Comparison of ENCODE assay signal across 13 cellular contexts in the genomic region with DNA sequence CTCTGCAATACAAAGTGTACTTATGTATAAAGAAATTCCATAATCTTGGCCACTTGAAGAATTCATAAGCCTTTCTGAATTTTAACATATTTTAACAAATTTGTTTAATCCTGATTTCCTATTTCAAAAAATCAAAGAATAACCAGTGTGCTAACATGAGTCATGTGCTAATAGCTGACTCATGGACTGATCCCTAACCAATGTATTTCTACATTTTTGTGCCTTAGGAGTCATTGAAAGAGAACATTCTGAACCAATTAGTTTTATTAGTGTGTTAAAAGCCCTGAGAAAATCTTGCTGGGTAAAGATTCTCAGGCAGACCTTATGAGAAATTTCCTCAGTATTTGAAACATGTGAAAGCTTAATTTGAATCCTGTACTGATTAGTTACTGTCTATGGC.
DNase-seq lines count a peak whose midpoint lies in the region; ATAC-seq and TF ChIP-seq lines count a peak whose summit lies in the region.
"Had no signal": no experiment of that assay in that cellular context is flagged by ENCODE, and none has a peak within 500 bp of the region (broad histone marks: within the 10 kb centered on the region; RNA-seq: fewer than 3 reads in every experiment).

No MANE protein-coding gene starts in this region.

- TF ChIP-seq CTCF in foreskin fibroblast (IDR thresholded peaks at IDR 0.05; ENCODE audit: low read depth, low read length), result no peak

- no peak overlapping the region for H3K4me3 Mint-ChIP-seq in stimulated activated effector memory CD8-positive, alpha-beta T cell treated with anti-CD3 and anti-CD28 coated beads, Interleukin-12 subunit alpha, Interleukin-12 subunit beta, amount 100 ng/mL, for 72 hours
- H3K4me3 Mint-ChIP-seq: dendritic cell treated with granulocyte-macrophage colony-stimulating factor and Interleukin-4, amounts not matched to agents 40 ng/mL and 50 ng/mL, for 4 days; stimulated activated naive B cell treated with anti-CD40 and anti-IgM and Interleukin-4, amounts not matched to agents 10 μg/mL and 1 μg/mL and 100 μg/mL, for 72 hours; T-helper 1 cell treated with Interleukin-12 subunit alpha and Interleukin-12 subunit beta and Interleukin-4 antibody, amounts not matched to agents 30 μg/mL and 1 μg/mL, for 36 hours had no signal

- peaks cover 14% of the 10 kb centered on the region for H3K36me3 ChIP-seq in adipocyte (ENCODE audit: control insufficient read depth, insufficient read depth, low read length, severe bottlenecking)
- peaks cover 13% of the 10 kb centered on the region for H3K36me3 ChIP-seq in skeletal muscle satellite cell (ENCODE audit: insufficient read depth, low read length)

- H3K27ac Mint-ChIP-seq in stimulated activated effector memory CD8-positive, alpha-beta T cell treated with anti-CD3 and anti-CD28 coated beads, Interleukin-12 subunit alpha, Interleukin-12 subunit beta, amount 100 ng/mL, for 72 hours, result no peak overlapping the region
- H3K27ac Mint-ChIP-seq: dendritic cell treated with granulocyte-macrophage colony-stimulating factor and Interleukin-4, amounts not matched to agents 40 ng/mL and 50 ng/mL, for 4 days; stimulated activated naive B cell treated with anti-CD40 and anti-IgM and Interleukin-4, amounts not matched to agents 10 μg/mL and 1 μg/mL and 100 μg/mL, for 72 hours; T-helper 1 cell treated with Interleukin-12 subunit alpha and Interleukin-12 subunit beta and Interleukin-4 antibody, amounts not matched to agents 30 μg/mL and 1 μg/mL, for 36 hours had no signal

- no peaks in the 10 kb centered on the region for H3K27me3 ChIP-seq in adipocyte (replicated peaks; ENCODE audit: control insufficient read depth, insufficient read depth, low read length)
- H3K27me3 ChIP-seq in skeletal muscle satellite cell (ENCODE audit: control insufficient read depth, insufficient read depth, low read length), result no peaks in the 10 kb centered on the region
- H3K27me3 ChIP-seq: spleen had no signal

- H3K4me1 ChIP-seq in adipocyte (ENCODE audit: control insufficient read depth, insufficient read depth, low read length) (peaks cover 38% of the 10 kb centered on the region), skeletal muscle satellite cell (ENCODE audit: control insufficient read depth, insufficient read depth, low read length) (peaks cover 22% of the 10 kb centered on the region)
- H3K4me1 ChIP-seq: spleen had no signal

- peak overlapping the region; percentile 66 for H3K9ac ChIP-seq in adipocyte (ENCODE audit: low read length)
- H3K9ac ChIP-seq in skeletal muscle satellite cell (ENCODE audit: low read depth, low read length), result peak overlapping the region; percentile 82

- no peaks in the 10 kb centered on the region for H3K36me3 Mint-ChIP-seq in stimulated activated effector memory CD8-positive, alpha-beta T cell treated with anti-CD3 and anti-CD28 coated beads, Interleukin-12 subunit alpha, Interleukin-12 subunit beta, amount 100 ng/mL, for 72 hours

- ATAC-seq in GM21717 (IDR thresholded peaks at IDR 0.05; ENCODE audit: unreplicated experiment), result no peak
- no peak for ATAC-seq in stimulated activated effector memory CD8-positive, alpha-beta T cell treated with anti-CD3 and anti-CD28 coated beads, Interleukin-12 subunit alpha, Interleukin-12 subunit beta, amount 100 ng/mL, for 72 hours
- no peak for ATAC-seq in HG03280 (IDR thresholded peaks at IDR 0.05; ENCODE audit: unreplicated experiment)
- ATAC-seq: stimulated activated naive B cell treated with anti-CD40 and anti-IgM and Interleukin-4, amounts not matched to agents 10 μg/mL and 1 μg/mL and 100 μg/mL, for 72 hours had no signal

- no peaks in the 10 kb centered on the region for H3K9me3 Mint-ChIP-seq in stimulated activated effector memory CD8-positive, alpha-beta T cell treated with anti-CD3 and anti-CD28 coated beads, Interleukin-12 subunit alpha, Interleukin-12 subunit beta, amount 100 ng/mL, for 72 hours
- H3K9me3 Mint-ChIP-seq: dendritic cell treated with granulocyte-macrophage colony-stimulating factor and Interleukin-4, amounts not matched to agents 40 ng/mL and 50 ng/mL, for 4 days; stimulated activated naive B cell treated with anti-CD40 and anti-IgM and Interleukin-4, amounts not matched to agents 10 μg/mL and 1 μg/mL and 100 μg/mL, for 72 hours; T-helper 1 cell treated with Interleukin-12 subunit alpha and Interleukin-12 subunit beta and Interleukin-4 antibody, amounts not matched to agents 30 μg/mL and 1 μg/mL, for 36 hours had no signal

- H3K4me3 ChIP-seq in adipocyte (ENCODE audit: low read length) (peak overlapping the region; percentile 69), foreskin fibroblast (ENCODE audit: low read depth in 1 of 2, low read length in 2 of 2) (no peak overlapping the region), skeletal muscle satellite cell (ENCODE audit: low read length) (peak overlapping the region; percentile 43)
- H3K4me3 ChIP-seq: spleen had no signal

- DNase-seq in GM03348 (ENCODE audit: low spot score) (peak; percentile 87), adipocyte (ENCODE audit: low read depth) (peak; percentile 91), foreskin fibroblast (peak; percentile 78 to 87), substantia nigra (lab: John Stamatoyannopoulos, UW) (no peak)
- DNase-seq in stimulated activated effector memory CD8-positive, alpha-beta T cell treated with anti-CD3 and anti-CD28 coated beads, Interleukin-12 subunit alpha, Interleukin-12 subunit beta, amount 100 ng/mL, for 72 hours (ENCODE audit: low spot score in 2 of 2), result no peak
- DNase-seq: activated T-cell treated with anti-CD3 and anti-CD28 coated beads for 4 hours; spleen; stimulated activated naive B cell treated with anti-CD40 and anti-IgM and Interleukin-4, amounts not matched to agents 10 μg/mL and 1 μg/mL and 100 μg/mL, for 72 hours had no signal

- no peaks in the 10 kb centered on the region for H3K4me1 Mint-ChIP-seq in stimulated activated effector memory CD8-positive, alpha-beta T cell treated with anti-CD3 and anti-CD28 coated beads, Interleukin-12 subunit alpha, Interleukin-12 subunit beta, amount 100 ng/mL, for 72 hours
- H3K4me1 Mint-ChIP-seq: stimulated activated naive B cell treated with anti-CD40 and anti-IgM and Interleukin-4, amounts not matched to agents 10 μg/mL and 1 μg/mL and 100 μg/mL, for 72 hours had no signal

- H3K9me3 ChIP-seq in adipocyte (ENCODE audit: control insufficient read depth, low read length) (no peaks in the 10 kb centered on the region), skeletal muscle satellite cell (replicated peaks; ENCODE audit: low read length) (no peaks in the 10 kb centered on the region)
- H3K9me3 ChIP-seq: spleen had no signal

- no peak overlapping the region for H3K27ac ChIP-seq in substantia nigra (ENCODE audit: low read depth, low read length, poor library complexity, severe bottlenecking)
- H3K27ac ChIP-seq: spleen had no signal

- peak overlapping the region; percentile 66 for H3K4me2 ChIP-seq in skeletal muscle satellite cell (ENCODE audit: low read length)

Comparison
In these comparisons a context has a peak if more than half of its experiments do, and no peak if none do; other contexts are left out.
1. DNase-seq: peak in GM03348 (single experiment), adipocyte (single experiment) and foreskin fibroblast (2 of 2); none in substantia nigra (0 of 49) and stimulated activated effector memory CD8-positive, alpha-beta T cell treated with anti-CD3 and anti-CD28 coated beads, Interleukin-12 subunit alpha, Interleukin-12 subunit beta, amount 100 ng/mL, for 72 hours (0 of 2).
2. H3K4me3 ChIP-seq: peak in adipocyte (single experiment) and skeletal muscle satellite cell (single experiment); none in foreskin fibroblast (0 of 2).